Comparison of ENCODE assay signal across 1 cellular context in the genomic region with DNA sequence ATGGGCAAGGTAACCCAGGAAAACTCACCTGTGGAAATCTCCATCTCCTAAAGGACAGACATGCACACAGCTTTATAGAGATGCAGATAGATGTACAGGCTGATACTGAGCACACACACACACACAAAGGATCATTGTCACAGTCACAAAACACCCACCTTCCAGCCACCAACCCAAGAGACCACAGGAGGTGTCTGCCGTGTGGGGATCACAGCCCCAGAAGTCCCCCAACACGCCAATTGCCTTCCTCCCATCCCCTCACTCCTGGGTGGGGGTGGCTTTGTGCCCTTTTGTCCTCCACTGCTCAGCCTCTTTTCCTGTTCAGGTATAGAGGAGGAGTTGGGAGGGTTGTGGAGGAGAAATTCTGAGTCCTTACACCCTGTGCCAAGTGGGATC.
TF ChIP-seq lines count a peak whose summit lies in the region.

No MANE protein-coding gene starts in this region.

TF ChIP-seq in HepG2, 621 proteins besides CTCF, POLR2A, EP300 and RAD21 (continued from another document):
- TF ChIP-seq, protein P1, sequence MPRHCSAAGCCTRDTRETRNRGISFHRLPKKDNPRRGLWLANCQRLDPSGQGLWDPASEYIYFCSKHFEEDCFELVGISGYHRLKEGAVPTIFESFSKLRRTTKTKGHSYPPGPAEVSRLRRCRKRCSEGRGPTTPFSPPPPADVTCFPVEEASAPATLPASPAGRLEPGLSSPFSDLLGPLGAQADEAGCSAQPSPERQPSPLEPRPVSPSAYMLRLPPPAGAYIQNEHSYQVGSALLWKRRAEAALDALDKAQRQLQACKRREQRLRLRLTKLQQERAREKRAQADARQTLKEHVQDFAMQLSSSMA (CRISPR knock-in tag; IDR thresholded peaks at IDR 0.05): 0 out of 2 replicates have a peak, but pooled peaks have one; percentile 7
- TF ChIP-seq NCOA5 (CRISPR knock-in tag; IDR thresholded peaks at IDR 0.05): no peak
